In genomic region chr3:32592696-32593353, GRCh38 we compare ENCODE assay signal across 2 cellular contexts.
TF ChIP-seq lines count a peak whose summit lies in the region.

No MANE protein-coding gene starts in this region.

TF ChIP-seq in GM23338, 12 proteins besides CTCF, POLR2A, EP300 and RAD21:
- TF ChIP-seq CREB1 (CRISPR knock-in tag; IDR thresholded peaks at IDR 0.05; ENCODE audit: low read depth), result no peak
- no peak for TF ChIP-seq ETS1 (IDR thresholded peaks at IDR 0.05)
- TF ChIP-seq NANOG (IDR thresholded peaks at IDR 0.05; ENCODE audit: borderline replicate concordance), result no peak
- TF ChIP-seq EZH2phosphoT487 (IDR thresholded peaks at IDR 0.05; ENCODE audit: unreplicated experiment), result no peak

TF ChIP-seq in IMR-90, 13 proteins besides CTCF, POLR2A, EP300 and RAD21:
- no peak for TF ChIP-seq RFX5 (IDR thresholded peaks at IDR 0.05; ENCODE audit: low read depth, low read length)
- TF ChIP-seq BHLHE40 (IDR thresholded peaks at IDR 0.05; ENCODE audit: low read depth, low read length), result no peak
- TF ChIP-seq FOS (IDR thresholded peaks at IDR 0.05; ENCODE audit: low read depth, low read length), result no peak
- no peak for TF ChIP-seq NFE2L2 (IDR thresholded peaks at IDR 0.05; ENCODE audit: low read depth, low read length)
- no peak for TF ChIP-seq USF2 (IDR thresholded peaks at IDR 0.05; ENCODE audit: low read depth, low read length)
- TF ChIP-seq MAFK (IDR thresholded peaks at IDR 0.05; ENCODE audit: low read depth, low read length), result no peak
- TF ChIP-seq SMC3 (IDR thresholded peaks at IDR 0.05; ENCODE audit: low read depth, low read length), result no peak
- no peak for TF ChIP-seq ELK1 (IDR thresholded peaks at IDR 0.05; ENCODE audit: borderline replicate concordance, low read depth, low read length)
- TF ChIP-seq MAZ (IDR thresholded peaks at IDR 0.05; ENCODE audit: borderline replicate concordance, low read depth, low read length), result no peak
- no peak for TF ChIP-seq MXI1 (IDR thresholded peaks at IDR 0.05; ENCODE audit: borderline replicate concordance, low read depth, low read length)
- no peak for TF ChIP-seq CEBPB (IDR thresholded peaks at IDR 0.05; ENCODE audit: low read depth, low read length)
- TF ChIP-seq RCOR1 (IDR thresholded peaks at IDR 0.05; ENCODE audit: insufficient replicate concordance, low read length), result no peak
- TF ChIP-seq CHD1 (IDR thresholded peaks at IDR 0.05; ENCODE audit: low read depth, low read length), result no peak
